In the genomic region with DNA sequence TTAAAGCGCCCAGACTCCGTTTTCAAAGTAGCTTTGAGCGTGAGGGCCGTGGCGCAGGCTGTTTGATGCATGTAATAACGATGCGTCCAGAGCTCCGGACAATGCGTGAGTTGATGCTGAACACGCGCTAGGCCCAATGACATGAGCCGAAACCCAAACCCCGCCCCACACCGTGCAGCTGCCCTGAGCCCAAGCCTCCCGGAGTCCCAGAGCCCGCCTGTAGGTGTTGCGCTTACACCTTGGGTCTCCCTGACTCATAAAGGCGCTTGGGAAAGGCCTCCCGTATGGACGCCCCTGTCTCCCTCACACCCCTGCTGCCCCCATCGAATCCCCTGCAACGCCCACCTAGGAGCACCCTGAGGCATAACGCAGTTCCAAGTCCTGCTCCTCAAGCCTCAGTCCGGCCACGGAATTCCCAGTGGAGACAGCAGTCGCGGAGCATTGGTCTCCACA, we compare ENCODE assay signal across 1 cellular context.
TF ChIP-seq lines count a peak whose summit lies in the region.

No MANE protein-coding gene starts in this region.

TF ChIP-seq in WTC11, 78 proteins besides CTCF, POLR2A, EP300 and RAD21 (continued from another document):
- TF ChIP-seq, protein P1, sequence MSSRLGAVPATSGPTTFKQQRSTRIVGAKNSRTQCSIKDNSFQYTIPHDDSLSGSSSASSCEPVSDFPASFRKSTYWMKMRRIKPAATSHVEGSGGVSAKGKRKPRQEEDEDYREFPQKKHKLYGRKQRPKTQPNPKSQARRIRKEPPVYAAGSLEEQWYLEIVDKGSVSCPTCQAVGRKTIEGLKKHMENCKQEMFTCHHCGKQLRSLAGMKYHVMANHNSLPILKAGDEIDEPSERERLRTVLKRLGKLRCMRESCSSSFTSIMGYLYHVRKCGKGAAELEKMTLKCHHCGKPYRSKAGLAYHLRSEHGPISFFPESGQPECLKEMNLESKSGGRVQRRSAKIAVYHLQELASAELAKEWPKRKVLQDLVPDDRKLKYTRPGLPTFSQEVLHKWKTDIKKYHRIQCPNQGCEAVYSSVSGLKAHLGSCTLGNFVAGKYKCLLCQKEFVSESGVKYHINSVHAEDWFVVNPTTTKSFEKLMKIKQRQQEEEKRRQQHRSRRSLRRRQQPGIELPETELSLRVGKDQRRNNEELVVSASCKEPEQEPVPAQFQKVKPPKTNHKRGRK (CRISPR knock-in tag; IDR thresholded peaks at IDR 0.05; ENCODE audit: borderline replicate concordance): no peak
- TF ChIP-seq, protein P2, sequence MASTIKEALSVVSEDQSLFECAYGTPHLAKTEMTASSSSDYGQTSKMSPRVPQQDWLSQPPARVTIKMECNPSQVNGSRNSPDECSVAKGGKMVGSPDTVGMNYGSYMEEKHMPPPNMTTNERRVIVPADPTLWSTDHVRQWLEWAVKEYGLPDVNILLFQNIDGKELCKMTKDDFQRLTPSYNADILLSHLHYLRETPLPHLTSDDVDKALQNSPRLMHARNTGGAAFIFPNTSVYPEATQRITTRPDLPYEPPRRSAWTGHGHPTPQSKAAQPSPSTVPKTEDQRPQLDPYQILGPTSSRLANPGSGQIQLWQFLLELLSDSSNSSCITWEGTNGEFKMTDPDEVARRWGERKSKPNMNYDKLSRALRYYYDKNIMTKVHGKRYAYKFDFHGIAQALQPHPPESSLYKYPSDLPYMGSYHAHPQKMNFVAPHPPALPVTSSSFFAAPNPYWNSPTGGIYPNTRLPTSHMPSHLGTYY (CRISPR knock-in tag; IDR thresholded peaks at IDR 0.05): no peak
- TF ChIP-seq GABPB1 (CRISPR knock-in tag; IDR thresholded peaks at IDR 0.05) (no peak), HMGA2 (CRISPR knock-in tag; IDR thresholded peaks at IDR 0.05) (no peak), NFE2L1 (CRISPR knock-in tag; IDR thresholded peaks at IDR 0.05) (no peak), IRF1 (CRISPR knock-in tag; IDR thresholded peaks at IDR 0.05) (no peak), ZNF219 (CRISPR knock-in tag; IDR thresholded peaks at IDR 0.05; ENCODE audit: borderline replicate concordance) (no peak), CBFB (CRISPR knock-in tag; IDR thresholded peaks at IDR 0.05; ENCODE audit: low read depth) (no peak), SP1 (CRISPR knock-in tag; conservative IDR thresholded peaks at IDR 0.05) (no peak), ZNF671 (CRISPR knock-in tag; IDR thresholded peaks at IDR 0.05) (no peak), MYBL2 (CRISPR knock-in tag; IDR thresholded peaks at IDR 0.05) (no peak)
- TF ChIP-seq, protein P3, sequence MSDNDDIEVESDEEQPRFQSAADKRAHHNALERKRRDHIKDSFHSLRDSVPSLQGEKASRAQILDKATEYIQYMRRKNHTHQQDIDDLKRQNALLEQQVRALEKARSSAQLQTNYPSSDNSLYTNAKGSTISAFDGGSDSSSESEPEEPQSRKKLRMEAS (CRISPR knock-in tag; IDR thresholded peaks at IDR 0.05): no peak
- TF ChIP-seq, protein P4, sequence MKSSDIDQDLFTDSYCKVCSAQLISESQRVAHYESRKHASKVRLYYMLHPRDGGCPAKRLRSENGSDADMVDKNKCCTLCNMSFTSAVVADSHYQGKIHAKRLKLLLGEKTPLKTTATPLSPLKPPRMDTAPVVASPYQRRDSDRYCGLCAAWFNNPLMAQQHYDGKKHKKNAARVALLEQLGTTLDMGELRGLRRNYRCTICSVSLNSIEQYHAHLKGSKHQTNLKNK (CRISPR knock-in tag; IDR thresholded peaks at IDR 0.05): no peak
- TF ChIP-seq, protein P5, sequence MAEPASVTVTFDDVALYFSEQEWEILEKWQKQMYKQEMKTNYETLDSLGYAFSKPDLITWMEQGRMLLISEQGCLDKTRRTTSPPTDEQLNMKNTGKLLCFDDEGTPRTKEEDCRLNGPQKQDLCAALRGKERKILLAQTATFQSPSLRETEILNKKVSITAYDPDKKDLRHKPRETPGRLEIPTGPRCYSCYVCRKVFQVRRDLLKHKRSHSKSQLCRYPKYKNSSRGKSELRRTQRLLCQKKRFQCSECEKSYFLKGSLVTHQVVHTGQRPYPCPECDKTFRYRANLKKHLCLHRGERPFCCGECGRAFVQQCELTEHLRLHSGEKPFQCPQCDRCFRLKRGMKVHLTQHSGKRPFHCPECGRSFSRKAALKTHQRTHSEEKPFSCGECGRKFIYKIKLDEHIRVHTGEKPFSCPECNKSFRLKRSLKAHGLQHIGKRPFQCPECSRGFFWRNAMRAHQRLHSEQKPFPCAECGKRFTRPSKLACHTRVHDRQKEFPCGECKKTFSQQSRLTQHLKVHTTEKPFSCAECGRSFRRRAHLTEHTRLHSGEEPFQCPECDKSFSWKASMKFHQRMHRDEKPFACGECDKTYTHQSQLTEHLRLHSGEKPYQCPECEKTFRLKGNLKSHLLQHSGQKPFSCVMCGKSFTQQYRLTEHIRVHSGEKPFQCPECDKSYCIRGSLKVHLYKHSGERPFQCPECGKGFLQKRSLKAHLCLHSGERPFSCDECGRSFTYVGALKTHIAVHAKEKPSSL (CRISPR knock-in tag; conservative IDR thresholded peaks at IDR 0.05): no peak
